ENCODE assay signal across 12 cellular contexts in the genomic region with DNA sequence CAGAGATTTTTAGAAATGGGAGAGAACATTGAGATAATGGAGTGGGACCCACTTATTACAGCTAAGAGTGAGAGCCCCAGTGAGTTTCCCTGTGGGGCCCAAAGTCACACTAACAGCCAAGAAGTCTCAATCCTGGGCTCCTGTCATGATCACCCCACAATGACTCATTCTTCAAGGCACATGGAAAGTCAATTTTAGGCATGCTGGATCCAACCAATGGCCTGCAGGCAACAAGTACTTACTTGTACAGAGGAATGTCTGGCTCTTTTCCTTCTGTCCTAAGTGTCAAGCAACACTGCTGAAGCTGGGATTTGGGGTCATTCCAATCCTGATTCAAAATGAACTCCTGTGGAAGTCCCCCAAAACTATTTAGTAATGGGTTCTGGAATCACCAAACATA.
DNase-seq lines count a peak whose midpoint lies in the region; ATAC-seq and TF ChIP-seq lines count a peak whose summit lies in the region.
"Had no signal": no experiment of that assay in that cellular context is flagged by ENCODE, and none has a peak within 500 bp of the region (broad histone marks: within the 10 kb centered on the region; RNA-seq: fewer than 3 reads in every experiment).

No MANE protein-coding gene starts in this region.

- no peaks in the 10 kb centered on the region for H3K27me3 ChIP-seq in adipocyte (replicated peaks; ENCODE audit: control insufficient read depth, insufficient read depth, low read length)
- H3K27me3 ChIP-seq in heart right ventricle: no peaks in the 10 kb centered on the region
- no peaks in the 10 kb centered on the region for H3K27me3 ChIP-seq in upper lobe of right lung
- no peaks in the 10 kb centered on the region for H3K27me3 ChIP-seq in esophagus squamous epithelium

- H3K9ac ChIP-seq in adipocyte (ENCODE audit: low read length): peak overlapping the region; percentile 10

- peak overlapping the region in 1 of 10 donors; percentile 3 for H3K27ac ChIP-seq in heart right ventricle
- no peak overlapping the region for H3K27ac ChIP-seq in upper lobe of right lung
- H3K27ac ChIP-seq in esophagus squamous epithelium: no peak overlapping the region
- H3K27ac ChIP-seq: 22Rv1 had no signal

- peaks cover 26% of the 10 kb centered on the region for H3K36me3 ChIP-seq in adipocyte (ENCODE audit: control insufficient read depth, insufficient read depth, low read length, severe bottlenecking)
- peaks cover 0 to 96% (median 17%) of the 10 kb centered on the region in 9 donors for H3K36me3 ChIP-seq in heart right ventricle
- peaks cover 71% of the 10 kb centered on the region for H3K36me3 ChIP-seq in upper lobe of right lung
- peaks cover 3 to 91% (median 6%) of the 10 kb centered on the region in 3 donors for H3K36me3 ChIP-seq in esophagus squamous epithelium

- H3K4me3 ChIP-seq in adipocyte (ENCODE audit: low read length) (peak overlapping the region; percentile 20), heart right ventricle (no peak overlapping the region), upper lobe of right lung (no peak overlapping the region), esophagus squamous epithelium (no peak overlapping the region)

- peak overlapping the region; percentile 69 for H3K27ac Mint-ChIP-seq in activated T-cell treated with anti-CD3 and anti-CD28 coated beads, Interleukin-2, amount 50 U/mL, for 72 hours
- H3K27ac Mint-ChIP-seq: activated CD4-positive, alpha-beta T cell treated with anti-CD3 and anti-CD28 coated beads, Interleukin-2, amount 10 ng/mL, durations not matched to agents 7 days and 5 days had no signal

- intact Hi-C loops in heart right ventricle (cut with DNase I): no loop called here
- intact Hi-C loops in upper lobe of right lung (cut with DNase I): no loop called here
- intact Hi-C loops in esophagus squamous epithelium (cut with DNase I): no loop called here

- H3K4me1 Mint-ChIP-seq in activated T-cell treated with anti-CD3 and anti-CD28 coated beads, Interleukin-2, amount 50 U/mL, for 72 hours (ENCODE audit: low read depth): peaks cover 14% of the 10 kb centered on the region
- H3K4me1 Mint-ChIP-seq in activated T-cell treated with anti-CD3 and anti-CD28 coated beads, Interleukin-2, amount 50 U/mL, for 4 hours (ENCODE audit: low read depth): no peaks in the 10 kb centered on the region
- H3K4me1 Mint-ChIP-seq: activated CD4-positive, alpha-beta T cell treated with anti-CD3 and anti-CD28 coated beads, Interleukin-2, amount 10 ng/mL, durations not matched to agents 7 days and 5 days had no signal

- no peaks in the 10 kb centered on the region for H3K27me3 Mint-ChIP-seq in activated T-cell treated with anti-CD3 and anti-CD28 coated beads, Interleukin-2, amount 50 U/mL, for 72 hours (ENCODE audit: low read depth)
- no peaks in the 10 kb centered on the region for H3K27me3 Mint-ChIP-seq in activated T-cell treated with anti-CD3 and anti-CD28 coated beads, Interleukin-2, amount 50 U/mL, for 4 hours (ENCODE audit: low read depth)
- H3K27me3 Mint-ChIP-seq: activated CD4-positive, alpha-beta T cell treated with anti-CD3 and anti-CD28 coated beads, Interleukin-2, amount 10 ng/mL, durations not matched to agents 7 days and 5 days had no signal

- no peaks in the 10 kb centered on the region for H3K9me3 Mint-ChIP-seq in activated T-cell treated with anti-CD3 and anti-CD28 coated beads, Interleukin-2, amount 50 U/mL, for 72 hours
- H3K9me3 Mint-ChIP-seq in activated T-cell treated with anti-CD3 and anti-CD28 coated beads, Interleukin-2, amount 50 U/mL, for 4 hours: no peaks in the 10 kb centered on the region
- H3K9me3 Mint-ChIP-seq: activated CD4-positive, alpha-beta T cell treated with anti-CD3 and anti-CD28 coated beads, Interleukin-2, amount 10 ng/mL, durations not matched to agents 7 days and 5 days had no signal

- H3K4me3 Mint-ChIP-seq in activated T-cell treated with anti-CD3 and anti-CD28 coated beads, Interleukin-2, amount 50 U/mL, for 72 hours: no peak overlapping the region
- no peak overlapping the region for H3K4me3 Mint-ChIP-seq in activated T-cell treated with anti-CD3 and anti-CD28 coated beads, Interleukin-2, amount 50 U/mL, for 4 hours
- H3K4me3 Mint-ChIP-seq: activated CD4-positive, alpha-beta T cell treated with anti-CD3 and anti-CD28 coated beads, Interleukin-2, amount 10 ng/mL, durations not matched to agents 7 days and 5 days had no signal

- peaks cover 2 to 28% of the 10 kb centered on the region in 2 donors for H3K36me3 Mint-ChIP-seq in activated T-cell treated with anti-CD3 and anti-CD28 coated beads, Interleukin-2, amount 50 U/mL, for 72 hours (ENCODE audit: insufficient read depth in 2 of 2)
- H3K36me3 Mint-ChIP-seq in activated T-cell treated with anti-CD3 and anti-CD28 coated beads, Interleukin-2, amount 50 U/mL, for 4 hours (ENCODE audit: insufficient read depth): peaks cover 53% of the 10 kb centered on the region

- no peaks in the 10 kb centered on the region for H3K9me3 ChIP-seq in adipocyte (ENCODE audit: control insufficient read depth, low read length)
- no peaks in the 10 kb centered on the region for H3K9me3 ChIP-seq in heart right ventricle
- H3K9me3 ChIP-seq in upper lobe of right lung: no peaks in the 10 kb centered on the region
- H3K9me3 ChIP-seq in esophagus squamous epithelium: no peaks in the 10 kb centered on the region

- no peak for TF ChIP-seq CTCF in heart right ventricle (IDR thresholded peaks at IDR 0.05)
- no peak for TF ChIP-seq CTCF in upper lobe of right lung (IDR thresholded peaks at IDR 0.05)
- no peak for TF ChIP-seq CTCF in esophagus squamous epithelium (IDR thresholded peaks at IDR 0.05)

- no peak for ATAC-seq in activated T-cell treated with anti-CD3 and anti-CD28 coated beads, Interleukin-2, amount 50 U/mL, for 72 hours (replicated peaks in 1 of 2)
- ATAC-seq in activated T-cell treated with anti-CD3 and anti-CD28 coated beads, Interleukin-2, amount 50 U/mL, for 4 hours: no peak
- ATAC-seq in heart right ventricle (peak in 6 of 8 donors; percentile 65 to 90 (median 78)), upper lobe of right lung (peak; percentile 50), HG03095 (IDR thresholded peaks at IDR 0.05; ENCODE audit: unreplicated experiment) (no peak)

- H3K4me1 ChIP-seq in adipocyte (ENCODE audit: control insufficient read depth, insufficient read depth, low read length) (peaks cover 30% of the 10 kb centered on the region), heart right ventricle (peaks cover 0 to 31% (median 8%) of the 10 kb centered on the region in 9 donors), upper lobe of right lung (no peaks in the 10 kb centered on the region), esophagus squamous epithelium (peaks cover 4 to 28% (median 9%) of the 10 kb centered on the region in 3 donors)

- no peak for TF ChIP-seq POLR2A in esophagus squamous epithelium (IDR thresholded peaks at IDR 0.05)

- no peak for DNase-seq in activated T-cell treated with anti-CD3 and anti-CD28 coated beads, Interleukin-2, amount 50 U/mL, for 72 hours
- DNase-seq in activated T-cell treated with anti-CD3 and anti-CD28 coated beads, Interleukin-2, amount 50 U/mL, for 4 hours: no peak
- DNase-seq in adipocyte (ENCODE audit: low read depth): peak; percentile 43
- peak in 1 of 2 donors; percentile 22 for DNase-seq in heart right ventricle
- DNase-seq in upper lobe of right lung: no peak
- no peak for DNase-seq in esophagus squamous epithelium (lab: John Stamatoyannopoulos, UW)
- no peak for DNase-seq in hippocampal formation (lab: John Stamatoyannopoulos, UW)
- DNase-seq: activated CD4-positive, alpha-beta T cell treated with anti-CD3 and anti-CD28 coated beads, Interleukin-2, amount 10 ng/mL, durations not matched to agents 7 days and 5 days; hypothalamus; NCI-H526 treated with DMSO at 0.1 percent for 48 hours had no signal

Comparison
In these comparisons a context has a peak if more than half of its experiments do, and no peak if none do; other contexts are left out.
1. ATAC-seq: peak in heart right ventricle (6 of 8) and upper lobe of right lung (single experiment); none in activated T-cell treated with anti-CD3 and anti-CD28 coated beads, Interleukin-2, amount 50 U/mL, for 72 hours (0 of 2), activated T-cell treated with anti-CD3 and anti-CD28 coated beads, Interleukin-2, amount 50 U/mL, for 4 hours (0 of 2) and HG03095 (single experiment).